In the genomic region with DNA sequence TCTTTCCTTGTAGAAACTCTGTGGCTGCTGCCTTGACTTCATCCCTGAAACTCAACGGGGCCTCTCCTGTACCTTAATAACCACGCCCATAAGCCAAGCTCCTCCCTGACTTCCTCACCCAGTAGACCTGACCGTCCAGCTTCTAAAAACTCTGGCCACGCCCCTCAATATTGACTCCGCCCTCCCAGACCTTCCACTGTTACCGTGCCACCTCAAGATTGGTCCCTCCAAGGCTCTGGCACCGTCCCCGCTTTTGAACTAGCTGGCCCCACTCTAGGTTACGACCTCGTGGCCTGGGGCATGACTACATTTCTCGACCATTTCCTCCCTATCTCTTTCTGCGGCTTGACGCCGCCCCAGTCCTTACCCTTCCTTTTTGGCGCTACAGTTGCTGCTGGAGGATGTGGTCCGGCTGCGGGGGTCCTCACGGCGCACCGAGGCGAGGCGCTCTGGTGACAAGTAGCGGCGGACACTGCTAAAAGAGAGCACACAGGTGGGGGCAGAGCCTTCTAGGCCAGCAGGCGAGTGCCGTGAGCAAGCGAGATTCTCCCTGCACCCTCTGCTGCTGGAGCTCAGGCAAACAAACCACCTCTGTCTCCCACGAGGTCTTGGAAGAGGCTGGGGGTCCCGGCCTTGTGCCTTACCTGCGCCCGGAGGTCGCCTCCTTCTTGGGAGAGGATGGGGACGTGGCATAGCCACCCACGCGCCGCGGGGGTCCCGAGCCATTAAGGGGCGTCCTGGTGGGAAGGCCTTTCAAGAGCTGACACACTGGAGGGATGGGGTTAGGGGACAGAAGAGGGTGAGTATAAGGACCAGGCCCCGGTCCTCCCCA, we compare ENCODE assay signal across 9 cellular contexts. TPM values are rescaled to one million over a fixed set of nuclear protein-coding genes. Genes with fewer than 3 reads are reported as not detected.
DNase-seq lines count a peak whose midpoint lies in the region; ATAC-seq and TF ChIP-seq lines count a peak whose summit lies in the region.
"Had no signal": no experiment of that assay in that cellular context is flagged by ENCODE, and none has a peak within 500 bp of the region (broad histone marks: within the 10 kb centered on the region; RNA-seq: fewer than 3 reads in every experiment).

No MANE protein-coding gene starts in this region.

- TF ChIP-seq CTCF in fibroblast of the aortic adventitia (IDR thresholded peaks at IDR 0.05; ENCODE audit: insufficient read depth, low read length), result no peak
- TF ChIP-seq CTCF in neural progenitor cell (IDR thresholded peaks at IDR 0.05), result no peak
- TF ChIP-seq CTCF in thyroid gland (IDR thresholded peaks at IDR 0.05), result no peak

- no peaks in the 10 kb centered on the region for H3K79me2 ChIP-seq in neural progenitor cell (ENCODE audit: low read depth)

- H3K9me3 ChIP-seq in CD4-positive, CD25-positive, alpha-beta regulatory T cell (ENCODE audit: control insufficient read depth in 2 of 2, low read length in 2 of 2), result no peaks in the 10 kb centered on the region
- H3K9me3 ChIP-seq in neural progenitor cell (ENCODE audit: low read depth), result no peaks in the 10 kb centered on the region
- no peaks in the 10 kb centered on the region for H3K9me3 ChIP-seq in thyroid gland

- DNase-seq in CD4-positive, CD25-positive, alpha-beta regulatory T cell, result peak; percentile 59 to 91 (median 66)
- DNase-seq in HUDEP-2 (lab: John Stamatoyannopoulos, UW; ENCODE audit: unreplicated experiment in 76 of 76) (peak; percentile 59 to 100 (median 98)), activated T-helper 1 cell treated with Interleukin-2 at 50 U/mL for 16 hours (ENCODE audit: low read depth) (peak; percentile 15), fibroblast of the aortic adventitia (ENCODE audit: low read depth) (peak; percentile 63), neural progenitor cell (ENCODE audit: low spot score) (peak; percentile 93), thyroid gland (peak; percentile 85 to 88)

- peak overlapping the region; percentile 94 for H3K27ac ChIP-seq in CD4-positive, CD25-positive, alpha-beta regulatory T cell (ENCODE audit: insufficient read depth, low read length, poor library complexity, severe bottlenecking)
- H3K27ac ChIP-seq in neural progenitor cell (no peak overlapping the region), thyroid gland (peak overlapping the region; percentile 61 to 75 (median 68))

- peak overlapping the region; percentile 53 for H3K4me3 ChIP-seq in CD4-positive, CD25-positive, alpha-beta regulatory T cell (ENCODE audit: low read depth, low read length)
- peak overlapping the region; percentile 51 for H3K4me3 ChIP-seq in fibroblast of the aortic adventitia (ENCODE audit: low read depth, low read length)
- H3K4me3 ChIP-seq in neural progenitor cell, result peak overlapping the region; percentile 39
- H3K4me3 ChIP-seq in thyroid gland (replicated peaks in 1 of 3), result peak overlapping the region in 2 of 3 donors; percentile 4 to 21

- H3K27me3 ChIP-seq in CD4-positive, CD25-positive, alpha-beta regulatory T cell (ENCODE audit: control insufficient read depth, insufficient read depth, low read length), result no peaks in the 10 kb centered on the region
- H3K27me3 ChIP-seq in neural progenitor cell (peaks cover 23% of the 10 kb centered on the region), thyroid gland (peaks cover 12% of the 10 kb centered on the region)

- H3K27ac Mint-ChIP-seq in CD4-positive, CD25-positive, alpha-beta regulatory T cell, result peak overlapping the region; percentile 87 to 92 (median 91)
- no peak overlapping the region for H3K27ac Mint-ChIP-seq in neural progenitor cell

- H3K4me3 Mint-ChIP-seq in CD4-positive, CD25-positive, alpha-beta regulatory T cell, result peak overlapping the region; percentile 77 to 90 (median 88)
- peak overlapping the region; percentile 71 for H3K4me3 Mint-ChIP-seq in neural progenitor cell

- H2AFZ ChIP-seq in neural progenitor cell (replicated peaks), result peak overlapping the region; percentile 52

- no peak for TF ChIP-seq POLR2A in thyroid gland (IDR thresholded peaks at IDR 0.05)

- H3K9ac ChIP-seq in neural progenitor cell, result no peak overlapping the region

- peaks cover 8% of the 10 kb centered on the region for H3K27me3 Mint-ChIP-seq in CD4-positive, CD25-positive, alpha-beta regulatory T cell
- H3K27me3 Mint-ChIP-seq in neural progenitor cell (ENCODE audit: insufficient read depth, low read depth), result peaks cover 17% of the 10 kb centered on the region

- 4 to 5% methylated on average over 24 to 34 of the region's 40 CpGs for whole genome bisulfite sequencing in thyroid gland, 2 donors

- peaks cover 63% of the 10 kb centered on the region for H3K4me1 ChIP-seq in CD4-positive, CD25-positive, alpha-beta regulatory T cell (ENCODE audit: control insufficient read depth, insufficient read depth, low read length, poor library complexity, severe bottlenecking)
- H3K4me1 ChIP-seq in neural progenitor cell (peaks cover 13% of the 10 kb centered on the region), thyroid gland (peaks cover 19 to 47% of the 10 kb centered on the region in 2 donors)

- H3K4me1 Mint-ChIP-seq in CD4-positive, CD25-positive, alpha-beta regulatory T cell, result peaks cover 13 to 71% (median 38%) of the 10 kb centered on the region in 4 donors
- peaks cover 51% of the 10 kb centered on the region for H3K4me1 Mint-ChIP-seq in neural progenitor cell

- peak; percentile 8 to 22 for ATAC-seq in CD4-positive, CD25-positive, alpha-beta regulatory T cell (ENCODE audit: low read depth in 2 of 2)
- ATAC-seq in GM19438 (IDR thresholded peaks at IDR 0.05; ENCODE audit: low read depth, unreplicated experiment), result peak; percentile 39

- intact Hi-C loops in thyroid gland (cut with DNase I), result loop anchor here (2.0 to 5.0 kb wide), 2 partner anchors 33 to 119 kb away; no protein-coding TSS in a partner anchor

- H3F3A ChIP-seq in neural progenitor cell (ENCODE audit: low read depth), result peaks cover 67% of the 10 kb centered on the region

- H3K9me3 Mint-ChIP-seq in CD4-positive, CD25-positive, alpha-beta regulatory T cell, result no peaks in the 10 kb centered on the region
- peaks cover 2% of the 10 kb centered on the region for H3K9me3 Mint-ChIP-seq in neural progenitor cell

- no peaks in the 10 kb centered on the region for H3K36me3 ChIP-seq in CD4-positive, CD25-positive, alpha-beta regulatory T cell (ENCODE audit: control insufficient read depth, insufficient read depth, low read length)
- no peaks in the 10 kb centered on the region for H3K36me3 ChIP-seq in neural progenitor cell
- H3K36me3 ChIP-seq in thyroid gland, result no peaks in the 10 kb centered on the region

- H4K20me1 ChIP-seq in neural progenitor cell (ENCODE audit: low read depth), result peaks cover 4% of the 10 kb centered on the region

- H3K4me2 ChIP-seq in neural progenitor cell, result peak overlapping the region; percentile 74

- H3K36me3 Mint-ChIP-seq in CD4-positive, CD25-positive, alpha-beta regulatory T cell, result peaks cover 3% of the 10 kb centered on the region
- H3K36me3 Mint-ChIP-seq in neural progenitor cell, result no peaks in the 10 kb centered on the region

TF ChIP-seq in PFSK-1, 5 proteins besides CTCF, POLR2A, EP300 and RAD21 (continues in another document):
- TF ChIP-seq POLR2AphosphoS5 (IDR thresholded peaks at IDR 0.05; ENCODE audit: low read depth, low read length) (peak; percentile 59; the same call in 1 of the 2 replicates), FOXP2 (optimal IDR thresholded peaks at IDR 0.05; ENCODE audit: borderline replicate concordance, extremely low read depth, extremely low read length, insufficient read depth) (no peak), SIN3A (IDR thresholded peaks at IDR 0.05; ENCODE audit: borderline replicate concordance, insufficient read depth, low read length) (no peak)

RNA-seq across cellular contexts. Expression of gene EML2, which starts 2.3 kb away (rescaled TPM):
- 90.0 TPM for total RNA-seq in CD4-positive, CD25-positive, alpha-beta regulatory T cell
- polyA plus RNA-seq in CD4-positive, CD25-positive, alpha-beta regulatory T cell, result 10 to 100 TPM; 15.1 to 23.8 (median 18.3) TPM
- polyA plus RNA-seq in PFSK-1 (2012; ENCODE audit: insufficient read length, low read depth), result 63.8 TPM
- total RNA-seq in fibroblast of the aortic adventitia (ENCODE audit: low replicate concordance) (9.9 and 23.4 TPM in 2 replicates), neural progenitor cell (ENCODE audit: low replicate concordance) (15.9 and 20.3 TPM in 2 replicates), thyroid gland (100 to 1,000 TPM in 1 of 4 donors, 10 to 100 TPM in 3; 33.1 to 148 (median 36.8) TPM)

RNA-seq across cellular contexts. Expression of gene GIPR, which starts 26.5 kb away (rescaled TPM):
- total RNA-seq in CD4-positive, CD25-positive, alpha-beta regulatory T cell, result 9.3 TPM
- polyA plus RNA-seq in CD4-positive, CD25-positive, alpha-beta regulatory T cell, result under 1 TPM in 3 of 4 donors, not detected in 1; 0.15 to 0.19 (median 0.17) TPM
- polyA plus RNA-seq in PFSK-1 (2012; ENCODE audit: insufficient read length, low read depth), result 4.1 TPM
- total RNA-seq in fibroblast of the aortic adventitia (ENCODE audit: low replicate concordance) (0.57 TPM in 1 of 2 replicates, not detected in the other), neural progenitor cell (ENCODE audit: low replicate concordance) (not detected in 2 replicates), thyroid gland (1 to 10 TPM in 3 of 4 donors, under 1 TPM in 1; 0.45 to 1.5 (median 1.2) TPM)

RNA-seq across cellular contexts. Expression of gene GPR4, which starts 39.5 kb away (rescaled TPM):
- not detected for total RNA-seq in CD4-positive, CD25-positive, alpha-beta regulatory T cell
- polyA plus RNA-seq in CD4-positive, CD25-positive, alpha-beta regulatory T cell, result not detected
- polyA plus RNA-seq in PFSK-1 (2012; ENCODE audit: insufficient read length, low read depth), result 1.2 TPM
- total RNA-seq in fibroblast of the aortic adventitia (ENCODE audit: low replicate concordance) (0.16 TPM in 1 of 2 replicates, not detected in the other), neural progenitor cell (ENCODE audit: low replicate concordance) (not detected in 2 replicates), thyroid gland (1 to 10 TPM; 3.6 to 9.4 (median 5.6) TPM)
- total RNA-seq: activated CD8-positive, alpha-beta memory T cell treated with anti-CD3 and anti-CD28 coated beads for 36 hours had no signal

RNA-seq across cellular contexts. Expression of gene SNRPD2, which starts 50.3 kb away (rescaled TPM):
- 271 TPM for total RNA-seq in CD4-positive, CD25-positive, alpha-beta regulatory T cell
- polyA plus RNA-seq in CD4-positive, CD25-positive, alpha-beta regulatory T cell, result 1,000 to 10,000 TPM; 1,054 to 1,255 (median 1,105) TPM
- 506 TPM for polyA plus RNA-seq in PFSK-1 (2012; ENCODE audit: insufficient read length, low read depth)
- total RNA-seq in fibroblast of the aortic adventitia (ENCODE audit: low replicate concordance), result 303 and 325 TPM in 2 replicates
- total RNA-seq in neural progenitor cell (ENCODE audit: low replicate concordance), result 330 and 405 TPM in 2 replicates
- total RNA-seq in thyroid gland, result 100 to 1,000 TPM; 133 to 279 (median 192) TPM

RNA-seq across cellular contexts. Expression of gene QPCTL, which starts 51.0 kb away (rescaled TPM):
- total RNA-seq in CD4-positive, CD25-positive, alpha-beta regulatory T cell, result 10.0 TPM
- polyA plus RNA-seq in CD4-positive, CD25-positive, alpha-beta regulatory T cell, result 1 to 10 TPM in 1 of 4 donors, under 1 TPM in 3; 0.37 to 1.1 (median 0.52) TPM
- 18.7 TPM for polyA plus RNA-seq in PFSK-1 (2012; ENCODE audit: insufficient read length, low read depth)
- total RNA-seq in fibroblast of the aortic adventitia (ENCODE audit: low replicate concordance) (3.3 and 8.0 TPM in 2 replicates), neural progenitor cell (ENCODE audit: low replicate concordance) (4.5 and 15.7 TPM in 2 replicates), thyroid gland (10 to 100 TPM in 2 of 4 donors, 1 to 10 TPM in 2; 5.4 to 16.3 (median 12.5) TPM)

Comparison
In these comparisons a context has a peak if more than half of its experiments do, and no peak if none do; other contexts are left out.
1. DNase-seq: peak in every context shown above with its lines; median percentile 98 in HUDEP-2; 93 in neural progenitor cell; 86 in thyroid gland; 66 in CD4-positive, CD25-positive, alpha-beta regulatory T cell; 63 in fibroblast of the aortic adventitia; 15 in activated T-helper 1 cell treated with Interleukin-2 at 50 U/mL for 16 hours.